Comparison of ENCODE assay signal across 1 cellular context in genomic region chr20:3924304-3925112, GRCh38.
TF ChIP-seq lines count a peak whose summit lies in the region.

No MANE protein-coding gene starts in this region.

TF ChIP-seq in HepG2, 621 proteins besides CTCF, POLR2A, EP300 and RAD21 (continued from another document):
- TF ChIP-seq, protein P1, sequence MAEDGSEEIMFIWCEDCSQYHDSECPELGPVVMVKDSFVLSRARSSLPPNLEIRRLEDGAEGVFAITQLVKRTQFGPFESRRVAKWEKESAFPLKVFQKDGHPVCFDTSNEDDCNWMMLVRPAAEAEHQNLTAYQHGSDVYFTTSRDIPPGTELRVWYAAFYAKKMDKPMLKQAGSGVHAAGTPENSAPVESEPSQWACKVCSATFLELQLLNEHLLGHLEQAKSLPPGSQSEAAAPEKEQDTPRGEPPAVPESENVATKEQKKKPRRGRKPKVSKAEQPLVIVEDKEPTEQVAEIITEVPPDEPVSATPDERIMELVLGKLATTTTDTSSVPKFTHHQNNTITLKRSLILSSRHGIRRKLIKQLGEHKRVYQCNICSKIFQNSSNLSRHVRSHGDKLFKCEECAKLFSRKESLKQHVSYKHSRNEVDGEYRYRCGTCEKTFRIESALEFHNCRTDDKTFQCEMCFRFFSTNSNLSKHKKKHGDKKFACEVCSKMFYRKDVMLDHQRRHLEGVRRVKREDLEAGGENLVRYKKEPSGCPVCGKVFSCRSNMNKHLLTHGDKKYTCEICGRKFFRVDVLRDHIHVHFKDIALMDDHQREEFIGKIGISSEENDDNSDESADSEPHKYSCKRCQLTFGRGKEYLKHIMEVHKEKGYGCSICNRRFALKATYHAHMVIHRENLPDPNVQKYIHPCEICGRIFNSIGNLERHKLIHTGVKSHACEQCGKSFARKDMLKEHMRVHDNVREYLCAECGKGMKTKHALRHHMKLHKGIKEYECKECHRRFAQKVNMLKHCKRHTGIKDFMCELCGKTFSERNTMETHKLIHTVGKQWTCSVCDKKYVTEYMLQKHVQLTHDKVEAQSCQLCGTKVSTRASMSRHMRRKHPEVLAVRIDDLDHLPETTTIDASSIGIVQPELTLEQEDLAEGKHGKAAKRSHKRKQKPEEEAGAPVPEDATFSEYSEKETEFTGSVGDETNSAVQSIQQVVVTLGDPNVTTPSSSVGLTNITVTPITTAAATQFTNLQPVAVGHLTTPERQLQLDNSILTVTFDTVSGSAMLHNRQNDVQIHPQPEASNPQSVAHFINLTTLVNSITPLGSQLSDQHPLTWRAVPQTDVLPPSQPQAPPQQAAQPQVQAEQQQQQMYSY (CRISPR knock-in tag; IDR thresholded peaks at IDR 0.05): no peak
- TF ChIP-seq TFAP4 (IDR thresholded peaks at IDR 0.05; ENCODE audit: borderline replicate concordance, low read depth): no peak
- TF ChIP-seq ZNF33B (CRISPR knock-in tag; IDR thresholded peaks at IDR 0.05): no peak
- no peak; the same call in 1 of the 2 replicates for TF ChIP-seq ZNF253 (CRISPR knock-in tag; IDR thresholded peaks at IDR 0.05; ENCODE audit: borderline replicate concordance)
- no peak for TF ChIP-seq BRCA1 (CRISPR knock-in tag; IDR thresholded peaks at IDR 0.05)
- no peak for TF ChIP-seq NR2F6 (IDR thresholded peaks at IDR 0.05)
- TF ChIP-seq NR2F6 (CRISPR knock-in tag; IDR thresholded peaks at IDR 0.05): no peak
- no peak for TF ChIP-seq PITX1 (CRISPR knock-in tag; IDR thresholded peaks at IDR 0.05)
- TF ChIP-seq RFX3 (CRISPR knock-in tag; IDR thresholded peaks at IDR 0.05): no peak
- TF ChIP-seq HNRNPL (IDR thresholded peaks at IDR 0.05; ENCODE audit: low read depth, low read length): 0 out of 2 replicates have a peak, but pooled peaks have one; percentile 27
- TF ChIP-seq, protein P2, sequence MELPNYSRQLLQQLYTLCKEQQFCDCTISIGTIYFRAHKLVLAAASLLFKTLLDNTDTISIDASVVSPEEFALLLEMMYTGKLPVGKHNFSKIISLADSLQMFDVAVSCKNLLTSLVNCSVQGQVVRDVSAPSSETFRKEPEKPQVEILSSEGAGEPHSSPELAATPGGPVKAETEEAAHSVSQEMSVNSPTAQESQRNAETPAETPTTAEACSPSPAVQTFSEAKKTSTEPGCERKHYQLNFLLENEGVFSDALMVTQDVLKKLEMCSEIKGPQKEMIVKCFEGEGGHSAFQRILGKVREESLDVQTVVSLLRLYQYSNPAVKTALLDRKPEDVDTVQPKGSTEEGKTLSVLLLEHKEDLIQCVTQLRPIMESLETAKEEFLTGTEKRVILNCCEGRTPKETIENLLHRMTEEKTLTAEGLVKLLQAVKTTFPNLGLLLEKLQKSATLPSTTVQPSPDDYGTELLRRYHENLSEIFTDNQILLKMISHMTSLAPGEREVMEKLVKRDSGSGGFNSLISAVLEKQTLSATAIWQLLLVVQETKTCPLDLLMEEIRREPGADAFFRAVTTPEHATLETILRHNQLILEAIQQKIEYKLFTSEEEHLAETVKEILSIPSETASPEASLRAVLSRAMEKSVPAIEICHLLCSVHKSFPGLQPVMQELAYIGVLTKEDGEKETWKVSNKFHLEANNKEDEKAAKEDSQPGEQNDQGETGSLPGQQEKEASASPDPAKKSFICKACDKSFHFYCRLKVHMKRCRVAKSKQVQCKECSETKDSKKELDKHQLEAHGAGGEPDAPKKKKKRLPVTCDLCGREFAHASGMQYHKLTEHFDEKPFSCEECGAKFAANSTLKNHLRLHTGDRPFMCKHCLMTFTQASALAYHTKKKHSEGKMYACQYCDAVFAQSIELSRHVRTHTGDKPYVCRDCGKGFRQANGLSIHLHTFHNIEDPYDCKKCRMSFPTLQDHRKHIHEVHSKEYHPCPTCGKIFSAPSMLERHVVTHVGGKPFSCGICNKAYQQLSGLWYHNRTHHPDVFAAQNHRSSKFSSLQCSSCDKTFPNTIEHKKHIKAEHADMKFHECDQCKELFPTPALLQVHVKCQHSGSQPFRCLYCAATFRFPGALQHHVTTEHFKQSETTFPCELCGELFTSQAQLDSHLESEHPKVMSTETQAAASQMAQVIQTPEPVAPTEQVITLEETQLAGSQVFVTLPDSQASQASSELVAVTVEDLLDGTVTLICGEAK (IDR thresholded peaks at IDR 0.05): no peak
- TF ChIP-seq, protein P2 (CRISPR knock-in tag; IDR thresholded peaks at IDR 0.05): no peak
- no peak for TF ChIP-seq ATF1 (CRISPR knock-in tag; IDR thresholded peaks at IDR 0.05)
- TF ChIP-seq MIER2 (CRISPR knock-in tag; IDR thresholded peaks at IDR 0.05): no peak
- TF ChIP-seq ZNF329 (CRISPR knock-in tag; IDR thresholded peaks at IDR 0.05; ENCODE audit: low read depth): no peak
- no peak for TF ChIP-seq TBX2 (CRISPR knock-in tag; IDR thresholded peaks at IDR 0.05; ENCODE audit: borderline replicate concordance)
- 0 out of 2 replicates have a peak, but pooled peaks have one; percentile 33 for TF ChIP-seq ZFY (CRISPR knock-in tag; IDR thresholded peaks at IDR 0.05)
- TF ChIP-seq DNMT1 (CRISPR knock-in tag; IDR thresholded peaks at IDR 0.05): no peak
- TF ChIP-seq ZNF589 (CRISPR knock-in tag; conservative IDR thresholded peaks at IDR 0.05): 0 out of 2 replicates have a peak, but pooled peaks have one; percentile 35
- TF ChIP-seq, protein P3, sequence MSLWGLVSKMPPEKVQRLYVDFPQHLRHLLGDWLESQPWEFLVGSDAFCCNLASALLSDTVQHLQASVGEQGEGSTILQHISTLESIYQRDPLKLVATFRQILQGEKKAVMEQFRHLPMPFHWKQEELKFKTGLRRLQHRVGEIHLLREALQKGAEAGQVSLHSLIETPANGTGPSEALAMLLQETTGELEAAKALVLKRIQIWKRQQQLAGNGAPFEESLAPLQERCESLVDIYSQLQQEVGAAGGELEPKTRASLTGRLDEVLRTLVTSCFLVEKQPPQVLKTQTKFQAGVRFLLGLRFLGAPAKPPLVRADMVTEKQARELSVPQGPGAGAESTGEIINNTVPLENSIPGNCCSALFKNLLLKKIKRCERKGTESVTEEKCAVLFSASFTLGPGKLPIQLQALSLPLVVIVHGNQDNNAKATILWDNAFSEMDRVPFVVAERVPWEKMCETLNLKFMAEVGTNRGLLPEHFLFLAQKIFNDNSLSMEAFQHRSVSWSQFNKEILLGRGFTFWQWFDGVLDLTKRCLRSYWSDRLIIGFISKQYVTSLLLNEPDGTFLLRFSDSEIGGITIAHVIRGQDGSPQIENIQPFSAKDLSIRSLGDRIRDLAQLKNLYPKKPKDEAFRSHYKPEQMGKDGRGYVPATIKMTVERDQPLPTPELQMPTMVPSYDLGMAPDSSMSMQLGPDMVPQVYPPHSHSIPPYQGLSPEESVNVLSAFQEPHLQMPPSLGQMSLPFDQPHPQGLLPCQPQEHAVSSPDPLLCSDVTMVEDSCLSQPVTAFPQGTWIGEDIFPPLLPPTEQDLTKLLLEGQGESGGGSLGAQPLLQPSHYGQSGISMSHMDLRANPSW (CRISPR knock-in tag; IDR thresholded peaks at IDR 0.05; ENCODE audit: borderline replicate concordance): no peak
- TF ChIP-seq, protein P4, sequence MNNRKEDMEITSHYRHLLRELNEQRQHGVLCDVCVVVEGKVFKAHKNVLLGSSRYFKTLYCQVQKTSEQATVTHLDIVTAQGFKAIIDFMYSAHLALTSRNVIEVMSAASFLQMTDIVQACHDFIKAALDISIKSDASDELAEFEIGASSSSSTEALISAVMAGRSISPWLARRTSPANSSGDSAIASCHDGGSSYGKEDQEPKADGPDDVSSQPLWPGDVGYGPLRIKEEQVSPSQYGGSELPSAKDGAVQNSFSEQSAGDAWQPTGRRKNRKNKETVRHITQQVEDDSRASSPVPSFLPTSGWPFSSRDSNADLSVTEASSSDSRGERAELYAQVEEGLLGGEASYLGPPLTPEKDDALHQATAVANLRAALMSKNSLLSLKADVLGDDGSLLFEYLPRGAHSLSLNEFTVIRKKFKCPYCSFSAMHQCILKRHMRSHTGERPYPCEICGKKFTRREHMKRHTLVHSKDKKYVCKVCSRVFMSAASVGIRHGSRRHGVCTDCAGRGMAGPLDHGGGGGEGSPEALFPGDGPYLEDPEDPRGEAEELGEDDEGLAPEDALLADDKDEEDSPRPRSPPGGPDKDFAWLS (CRISPR knock-in tag; IDR thresholded peaks at IDR 0.05; ENCODE audit: borderline replicate concordance): no peak
- no peak for TF ChIP-seq KMT2A (CRISPR knock-in tag; IDR thresholded peaks at IDR 0.05)
- TF ChIP-seq, protein P5, sequence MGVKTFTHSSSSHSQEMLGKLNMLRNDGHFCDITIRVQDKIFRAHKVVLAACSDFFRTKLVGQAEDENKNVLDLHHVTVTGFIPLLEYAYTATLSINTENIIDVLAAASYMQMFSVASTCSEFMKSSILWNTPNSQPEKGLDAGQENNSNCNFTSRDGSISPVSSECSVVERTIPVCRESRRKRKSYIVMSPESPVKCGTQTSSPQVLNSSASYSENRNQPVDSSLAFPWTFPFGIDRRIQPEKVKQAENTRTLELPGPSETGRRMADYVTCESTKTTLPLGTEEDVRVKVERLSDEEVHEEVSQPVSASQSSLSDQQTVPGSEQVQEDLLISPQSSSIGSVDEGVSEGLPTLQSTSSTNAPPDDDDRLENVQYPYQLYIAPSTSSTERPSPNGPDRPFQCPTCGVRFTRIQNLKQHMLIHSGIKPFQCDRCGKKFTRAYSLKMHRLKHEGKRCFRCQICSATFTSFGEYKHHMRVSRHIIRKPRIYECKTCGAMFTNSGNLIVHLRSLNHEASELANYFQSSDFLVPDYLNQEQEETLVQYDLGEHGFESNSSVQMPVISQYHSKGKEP (CRISPR knock-in tag; IDR thresholded peaks at IDR 0.05): no peak
- no peak for TF ChIP-seq SSRP1 (CRISPR knock-in tag; IDR thresholded peaks at IDR 0.05)
- no peak for TF ChIP-seq TBP (CRISPR knock-in tag; IDR thresholded peaks at IDR 0.05)
- TF ChIP-seq KAT8 (CRISPR knock-in tag; IDR thresholded peaks at IDR 0.05): no peak
- TF ChIP-seq RBFOX2 (IDR thresholded peaks at IDR 0.05; ENCODE audit: low read depth, low read length): no peak
- no peak for TF ChIP-seq TOPORS (CRISPR knock-in tag; IDR thresholded peaks at IDR 0.05)
- TF ChIP-seq ZNF781 (CRISPR knock-in tag; IDR thresholded peaks at IDR 0.05; ENCODE audit: borderline replicate concordance, not compliant biosample characterization): no peak
- no peak for TF ChIP-seq BRD4 (CRISPR knock-in tag; IDR thresholded peaks at IDR 0.05)
- TF ChIP-seq ZNF432 (CRISPR knock-in tag; IDR thresholded peaks at IDR 0.05; ENCODE audit: borderline replicate concordance): no peak
